9 cellular contexts compared by ENCODE assay signal in the genomic region with DNA sequence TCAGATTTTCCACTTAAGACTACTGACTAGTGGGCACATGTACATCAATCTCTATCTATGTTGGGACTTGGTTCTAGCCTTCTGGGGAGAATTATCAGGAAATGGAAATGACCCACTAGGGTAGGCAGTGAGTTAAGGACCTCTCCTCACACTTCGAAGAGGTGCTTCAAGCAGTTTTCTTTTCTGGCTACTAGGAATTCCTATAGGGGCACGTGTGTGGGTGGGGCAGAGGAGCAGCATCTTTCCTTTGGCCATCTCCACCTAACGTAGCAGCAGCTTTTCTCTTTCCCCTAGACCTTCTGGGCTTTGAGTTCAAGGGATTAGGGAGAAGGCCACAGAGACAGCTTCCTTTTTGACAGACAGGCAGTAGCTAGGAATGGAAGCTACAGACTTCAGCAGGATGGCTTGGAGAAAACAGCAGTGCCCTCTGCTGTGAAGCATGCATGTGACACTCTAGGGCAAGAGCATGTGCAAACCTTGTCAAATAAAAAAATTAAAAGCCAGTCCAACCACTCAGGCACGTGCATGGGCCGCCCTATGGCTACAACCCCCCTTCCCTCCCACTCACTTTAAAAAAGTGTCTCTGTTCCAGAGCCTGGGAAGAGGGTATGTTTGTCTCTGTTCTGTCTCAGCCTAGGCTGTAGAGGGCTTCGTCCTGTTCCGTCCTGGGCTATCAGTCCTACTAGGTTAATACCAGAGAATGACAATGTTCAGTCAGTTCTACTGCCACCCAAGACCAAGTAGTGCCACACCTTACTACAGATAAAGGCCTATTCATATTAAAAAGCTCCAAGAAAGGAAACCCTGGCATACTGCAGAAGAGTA. TPM values are rescaled to one million over a fixed set of nuclear protein-coding genes. Genes with fewer than 3 reads are reported as not detected.
DNase-seq lines count a peak whose midpoint lies in the region; ATAC-seq and TF ChIP-seq lines count a peak whose summit lies in the region.
"Had no signal": no experiment of that assay in that cellular context is flagged by ENCODE, and none has a peak within 500 bp of the region (broad histone marks: within the 10 kb centered on the region; RNA-seq: fewer than 3 reads in every experiment).

No MANE protein-coding gene starts in this region.

- H3K9me2 ChIP-seq in GM23338 (ENCODE audit: insufficient read depth) (no peaks in the 10 kb centered on the region), OCI-LY1 (ENCODE audit: low read depth, low read length) (no peaks in the 10 kb centered on the region)

- no peaks in the 10 kb centered on the region for H3K4me1 Mint-ChIP-seq in GM23338

- peaks cover 4% of the 10 kb centered on the region for H3K27me3 Mint-ChIP-seq in GM23338 (ENCODE audit: insufficient read depth, low read depth, poor library complexity)
- H3K27me3 Mint-ChIP-seq: memory B cell had no signal

- H3K27ac ChIP-seq in GM23338 (ENCODE audit: low read depth): no peak overlapping the region
- H3K27ac ChIP-seq in OCI-LY1 (ENCODE audit: low read depth, low read length, poor library complexity, severe bottlenecking): no peak overlapping the region

- no peaks in the 10 kb centered on the region for H3K9me3 Mint-ChIP-seq in GM23338
- H3K9me3 Mint-ChIP-seq: memory B cell had no signal

- no peak overlapping the region for H2AFZ ChIP-seq in GM23338
- no peak overlapping the region for H2AFZ ChIP-seq in OCI-LY1 (ENCODE audit: low read length)

- no peak overlapping the region for H3K4me2 ChIP-seq in GM23338
- no peak overlapping the region for H3K4me2 ChIP-seq in OCI-LY1 (ENCODE audit: low read length)

- H3K4me1 ChIP-seq in GM23338 (ENCODE audit: insufficient read depth): no peaks in the 10 kb centered on the region
- H3K4me1 ChIP-seq in OCI-LY1 (ENCODE audit: insufficient read depth, low read length, severe bottlenecking): no peaks in the 10 kb centered on the region

- no peaks in the 10 kb centered on the region for H3F3A ChIP-seq in GM23338 (replicated peaks; ENCODE audit: low read depth)
- H3F3A ChIP-seq in OCI-LY1 (ENCODE audit: insufficient read depth, low read length): no peaks in the 10 kb centered on the region

- ATAC-seq in GM23338 (peak; percentile 98), GM19467 (IDR thresholded peaks at IDR 0.05; ENCODE audit: unreplicated experiment) (no peak)

- H3K79me2 ChIP-seq in GM23338 (replicated peaks; ENCODE audit: insufficient read depth) (no peaks in the 10 kb centered on the region), OCI-LY1 (ENCODE audit: insufficient read depth, low read length) (no peaks in the 10 kb centered on the region)

- no peaks in the 10 kb centered on the region; the same call in 1 of the 2 replicates for H4K20me1 ChIP-seq in GM23338 (replicated peaks; ENCODE audit: insufficient read depth)
- H4K20me1 ChIP-seq in OCI-LY1 (ENCODE audit: insufficient read depth, low read length): no peaks in the 10 kb centered on the region

- H3K9me3 ChIP-seq in OCI-LY1 (ENCODE audit: low read length): no peaks in the 10 kb centered on the region

- H3K36me3 Mint-ChIP-seq in GM23338 (ENCODE audit: low read depth): 0 out of 3 replicates have a peak, but pooled peaks cover 3% of the 10 kb centered on the region
- H3K36me3 Mint-ChIP-seq: memory B cell had no signal

- no peak overlapping the region for H3K9ac ChIP-seq in OCI-LY1 (ENCODE audit: low read length)

- DNase-seq in CMK (ENCODE audit: low read depth): peak; percentile 61
- DNase-seq in GM23338 (ENCODE audit: low spot score): peak; percentile 73
- peak; percentile 63 for DNase-seq in ecto neural progenitor cell (ENCODE audit: low spot score)
- DNase-seq in midbrain (lab: John Stamatoyannopoulos, UW): peak; percentile 8
- no peak for DNase-seq in effector CD4-positive, alpha-beta T cell
- DNase-seq in stimulated activated naive CD4-positive, alpha-beta T cell treated with Interleukin-2 at 50 U/mL for 16 hours (lab: John Stamatoyannopoulos, UW): no peak

- no peaks in the 10 kb centered on the region for H3K27me3 ChIP-seq in GM23338 (ENCODE audit: insufficient read depth)
- H3K27me3 ChIP-seq in OCI-LY1 (ENCODE audit: insufficient read depth, low read length): no peaks in the 10 kb centered on the region

- TF ChIP-seq CTCF in GM23338 (conservative IDR thresholded peaks at IDR 0.05; ENCODE audit: low read depth in 2 of 2): peak; percentile 60 to 83
- peak; percentile 58 for TF ChIP-seq CTCF in OCI-LY1 (IDR thresholded peaks at IDR 0.05; ENCODE audit: low read length)

- H3K36me3 ChIP-seq in GM23338 (ENCODE audit: insufficient read depth) (peaks cover 14% of the 10 kb centered on the region; the same call in 1 of the 2 replicates), OCI-LY1 (ENCODE audit: insufficient read depth, low read length) (peaks cover 36% of the 10 kb centered on the region)

- no peak overlapping the region for H3K27ac Mint-ChIP-seq in GM23338
- H3K27ac Mint-ChIP-seq: memory B cell had no signal

- H3K4me3 Mint-ChIP-seq in GM23338: no peak overlapping the region
- H3K4me3 Mint-ChIP-seq: memory B cell had no signal

- H3K4me3 ChIP-seq in GM23338 (no peak overlapping the region), OCI-LY1 (ENCODE audit: low read depth, low read length, poor library complexity, severe bottlenecking) (no peak overlapping the region)

TF ChIP-seq in GM23338, 12 proteins besides CTCF, POLR2A, EP300 and RAD21 (continues in another document):
- no peak for TF ChIP-seq CREB1 (CRISPR knock-in tag; IDR thresholded peaks at IDR 0.05; ENCODE audit: low read depth)
- TF ChIP-seq NANOG (IDR thresholded peaks at IDR 0.05; ENCODE audit: borderline replicate concordance): no peak
- TF ChIP-seq STAT1 (IDR thresholded peaks at IDR 0.05; ENCODE audit: unreplicated experiment): no peak
- TF ChIP-seq, protein P1, sequence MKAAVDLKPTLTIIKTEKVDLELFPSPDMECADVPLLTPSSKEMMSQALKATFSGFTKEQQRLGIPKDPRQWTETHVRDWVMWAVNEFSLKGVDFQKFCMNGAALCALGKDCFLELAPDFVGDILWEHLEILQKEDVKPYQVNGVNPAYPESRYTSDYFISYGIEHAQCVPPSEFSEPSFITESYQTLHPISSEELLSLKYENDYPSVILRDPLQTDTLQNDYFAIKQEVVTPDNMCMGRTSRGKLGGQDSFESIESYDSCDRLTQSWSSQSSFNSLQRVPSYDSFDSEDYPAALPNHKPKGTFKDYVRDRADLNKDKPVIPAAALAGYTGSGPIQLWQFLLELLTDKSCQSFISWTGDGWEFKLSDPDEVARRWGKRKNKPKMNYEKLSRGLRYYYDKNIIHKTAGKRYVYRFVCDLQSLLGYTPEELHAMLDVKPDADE (IDR thresholded peaks at IDR 0.05): no peak
- no peak for TF ChIP-seq EZH2phosphoT487 (IDR thresholded peaks at IDR 0.05; ENCODE audit: unreplicated experiment)
- TF ChIP-seq POLR2AphosphoS5 (IDR thresholded peaks at IDR 0.05; ENCODE audit: low read depth): no peak
- TF ChIP-seq EZH2 (IDR thresholded peaks at IDR 0.05; ENCODE audit: low read depth, unreplicated experiment): no peak

RNA-seq across cellular contexts. Expression of gene GFRA3, which starts 8.7 kb away (rescaled TPM):
- 0.39 and 1.1 TPM in 2 replicates for total RNA-seq in GM23338 (2014; rRNA removed; shearing (Covaris generic))
- polyA plus RNA-seq in GM23338 (2016; fragmentation: Nextera tagmentation; extraction: Ambion mirVana): 1.1 and 1.2 TPM in 2 replicates

RNA-seq across cellular contexts. Expression of gene CDC25C, which starts 48.5 kb away (rescaled TPM):
- 25.6 and 29.9 TPM in 2 replicates for total RNA-seq in GM23338 (2014; rRNA removed; shearing (Covaris generic))
- polyA plus RNA-seq in GM23338 (2016; fragmentation: Nextera tagmentation; extraction: Ambion mirVana): 20.0 and 20.9 TPM in 2 replicates

RNA-seq across cellular contexts. Expression of gene FAM53C, which starts 54.9 kb away (rescaled TPM):
- total RNA-seq in GM23338 (2014; rRNA removed; shearing (Covaris generic)): 45.0 and 49.9 TPM in 2 replicates
- polyA plus RNA-seq in GM23338 (2016; fragmentation: Nextera tagmentation; extraction: Ambion mirVana): 20.4 and 21.0 TPM in 2 replicates

Comparison
In these comparisons a context has a peak if more than half of its experiments do, and no peak if none do; other contexts are left out.
1. DNase-seq: peak in CMK (single experiment), GM23338 (single experiment), ecto neural progenitor cell (single experiment) and midbrain (single experiment); none in effector CD4-positive, alpha-beta T cell (single experiment) and stimulated activated naive CD4-positive, alpha-beta T cell treated with Interleukin-2 at 50 U/mL for 16 hours (single experiment).